ENCODE assay signal across 1 cellular context in genomic region chr1:167273027-167273800, GRCh38.
TF ChIP-seq lines count a peak whose summit lies in the region.

No MANE protein-coding gene starts in this region.

TF ChIP-seq in HEK293, 187 proteins besides CTCF, POLR2A, EP300 and RAD21 (continued from another document and continues in another):
- TF ChIP-seq YY1 (tag by site-specific recombination; IDR thresholded peaks at IDR 0.05) (no peak), KLF16 (tag by site-specific recombination; IDR thresholded peaks at IDR 0.05) (no peak), OVOL3 (tag by site-specific recombination; IDR thresholded peaks at IDR 0.05) (no peak), REPIN1 (tag by site-specific recombination; IDR thresholded peaks at IDR 0.05; ENCODE audit: low read depth) (no peak), ZNF248 (tag by site-specific recombination; IDR thresholded peaks at IDR 0.05) (no peak), ZNF211 (tag by site-specific recombination; IDR thresholded peaks at IDR 0.05; ENCODE audit: low read depth) (no peak), ZNF670 (tag by site-specific recombination; IDR thresholded peaks at IDR 0.05; ENCODE audit: low read depth) (no peak), ZNF184 (tag by site-specific recombination; IDR thresholded peaks at IDR 0.05) (no peak), WT1 (tag by site-specific recombination; IDR thresholded peaks at IDR 0.05) (no peak), ZNF366 (tag by site-specific recombination; conservative IDR thresholded peaks at IDR 0.05) (0 out of 2 replicates have a peak, but pooled peaks have one; percentile 15), ZNF549 (tag by site-specific recombination; IDR thresholded peaks at IDR 0.05) (no peak), ZBTB48 (tag by site-specific recombination; IDR thresholded peaks at IDR 0.05) (no peak), ZNF132 (tag by site-specific recombination; IDR thresholded peaks at IDR 0.05; ENCODE audit: borderline replicate concordance) (no peak), ZNF214 (tag by site-specific recombination; IDR thresholded peaks at IDR 0.05; ENCODE audit: borderline replicate concordance) (no peak), SALL2 (tag by site-specific recombination; IDR thresholded peaks at IDR 0.05; ENCODE audit: borderline replicate concordance) (no peak), OSR2 (tag by site-specific recombination; IDR thresholded peaks at IDR 0.05) (peak; percentile 82), ZNF335 (tag by site-specific recombination; conservative IDR thresholded peaks at IDR 0.05) (no peak), PATZ1 (tag by site-specific recombination; IDR thresholded peaks at IDR 0.05) (no peak), ZBTB11 (tag by site-specific recombination; conservative IDR thresholded peaks at IDR 0.05; ENCODE audit: low read depth) (no peak), ZBTB8A (tag by site-specific recombination; IDR thresholded peaks at IDR 0.05) (peak; percentile 62), KLF1 (tag by site-specific recombination; IDR thresholded peaks at IDR 0.05) (no peak), ZFP41 (tag by site-specific recombination; IDR thresholded peaks at IDR 0.05; ENCODE audit: borderline replicate concordance) (no peak), ZNF202 (tag by site-specific recombination; IDR thresholded peaks at IDR 0.05; ENCODE audit: borderline replicate concordance) (no peak), GLI2 (tag by site-specific recombination; IDR thresholded peaks at IDR 0.05; ENCODE audit: borderline replicate concordance, low read depth) (no peak), ZBTB21 (tag by site-specific recombination; IDR thresholded peaks at IDR 0.05) (no peak), ZNF423 (tag by site-specific recombination; IDR thresholded peaks at IDR 0.05) (no peak), ZNF585B (tag by site-specific recombination; IDR thresholded peaks at IDR 0.05) (no peak), ZBTB26 (tag by site-specific recombination; optimal IDR thresholded peaks at IDR 0.05) (no peak), ZNF175 (tag by site-specific recombination; IDR thresholded peaks at IDR 0.05) (no peak), ZNF792 (tag by site-specific recombination; IDR thresholded peaks at IDR 0.05) (no peak), ELK4 (IDR thresholded peaks at IDR 0.05; ENCODE audit: borderline replicate concordance, low read depth, low read length) (no peak), ZNF140 (tag by site-specific recombination; IDR thresholded peaks at IDR 0.05) (no peak), ZSCAN30 (tag by site-specific recombination; IDR thresholded peaks at IDR 0.05) (0 out of 2 replicates have a peak, but pooled peaks have one; percentile 23), ZNF610 (tag by site-specific recombination; IDR thresholded peaks at IDR 0.05; ENCODE audit: borderline replicate concordance) (no peak), ZNF426 (tag by site-specific recombination; IDR thresholded peaks at IDR 0.05) (no peak), ZNF626 (tag by site-specific recombination; IDR thresholded peaks at IDR 0.05) (no peak), ZNF157 (tag by site-specific recombination; IDR thresholded peaks at IDR 0.05) (no peak), ZNF843 (tag by site-specific recombination; IDR thresholded peaks at IDR 0.05) (no peak), REST (tag by site-specific recombination; IDR thresholded peaks at IDR 0.05) (no peak), SP2 (tag by site-specific recombination; IDR thresholded peaks at IDR 0.05) (no peak), ZNF600 (tag by site-specific recombination; IDR thresholded peaks at IDR 0.05) (peak; percentile 40; the same call in 1 of the 2 replicates), ZNF133 (tag by site-specific recombination; IDR thresholded peaks at IDR 0.05) (no peak), ZNF529 (tag by site-specific recombination; IDR thresholded peaks at IDR 0.05; ENCODE audit: insufficient replicate concordance) (no peak), ZNF174 (tag by site-specific recombination; IDR thresholded peaks at IDR 0.05) (no peak), ZFP37 (tag by site-specific recombination; IDR thresholded peaks at IDR 0.05) (no peak), ZNF266 (tag by site-specific recombination; IDR thresholded peaks at IDR 0.05; ENCODE audit: low read depth) (no peak), ZNF146 (tag by site-specific recombination; IDR thresholded peaks at IDR 0.05) (no peak), ZNF48 (tag by site-specific recombination; IDR thresholded peaks at IDR 0.05) (no peak), ZNF76 (tag by site-specific recombination; IDR thresholded peaks at IDR 0.05; ENCODE audit: borderline replicate concordance, low read depth) (no peak), ZNF777 (tag by site-specific recombination; IDR thresholded peaks at IDR 0.05; ENCODE audit: borderline replicate concordance) (no peak), ZNF391 (tag by site-specific recombination; IDR thresholded peaks at IDR 0.05; ENCODE audit: borderline replicate concordance, low read depth) (no peak), BCL11B (tag by site-specific recombination; IDR thresholded peaks at IDR 0.05; ENCODE audit: low read depth) (no peak), ZNF2 (tag by site-specific recombination; IDR thresholded peaks at IDR 0.05) (no peak), ZNF394 (tag by site-specific recombination; IDR thresholded peaks at IDR 0.05; ENCODE audit: borderline replicate concordance) (peak; percentile 31; the same call in 1 of the 2 replicates), ZNF654 (tag by site-specific recombination; IDR thresholded peaks at IDR 0.05; ENCODE audit: low read depth) (no peak), ATF2 (tag by site-specific recombination; IDR thresholded peaks at IDR 0.05; ENCODE audit: low read depth) (no peak), MZF1 (tag by site-specific recombination; IDR thresholded peaks at IDR 0.05; ENCODE audit: borderline replicate concordance) (no peak), GLIS1 (tag by site-specific recombination; IDR thresholded peaks at IDR 0.05) (no peak), PRDM1 (tag by site-specific recombination; IDR thresholded peaks at IDR 0.05) (no peak)
